Comparison of ENCODE assay signal across 8 cellular contexts in genomic region chr17:27294689-27295630, GRCh38. TPM values are rescaled to one million over a fixed set of nuclear protein-coding genes. Genes with fewer than 3 reads are reported as not detected.
DNase-seq lines count a peak whose midpoint lies in the region; ATAC-seq, FAIRE-seq and TF ChIP-seq lines count a peak whose summit lies in the region.

No MANE protein-coding gene starts in this region.

- no peaks in the 10 kb centered on the region; the same call in 1 of the 2 replicates for H3K23me2 ChIP-seq in H1 (ENCODE audit: low read depth, low read length)

- peaks cover 20 to 57% of the 10 kb centered on the region in 2 experiments for H3K79me2 ChIP-seq in H1 (ENCODE audit: control insufficient read depth in 1 of 2, insufficient read depth in 2 of 2, low read length in 2 of 2)

- H3K4me2 ChIP-seq in H1 (ENCODE audit: insufficient read depth in 1 of 2, low read depth in 2 of 2, low read length in 2 of 2): peak overlapping the region; percentile 68 to 90
- peak overlapping the region; percentile 52 for H3K4me2 ChIP-seq in mesenchymal stem cell (ENCODE audit: low read length, poor library complexity, severe bottlenecking)

- H4K91ac ChIP-seq in H1 (replicated peaks; ENCODE audit: insufficient read length, low read length): peak overlapping the region; percentile 14
- peak overlapping the region; percentile 65 for H4K91ac ChIP-seq in mesenchymal stem cell (ENCODE audit: low read length)

- 4% methylated on average over 21 of the region's 21 CpGs; no CpG with 5 or more reads in 1 of the 2 experiments for WGBS in H1 (ENCODE audit: extremely low coverage in 1 of 2, insufficient coverage in 1 of 2, insufficient read length in 1 of 2, insufficient replicate concordance in 2 of 2, low coverage in 1 of 2, low lambda C conversion rate in 2 of 2, missing lambda C conversion rate in 1 of 2), 2 experiments
- whole genome bisulfite sequencing in mesenchymal stem cell: 2% methylated on average over 21 of the region's 21 CpGs

- no peak overlapping the region for H3K23ac ChIP-seq in H1 (ENCODE audit: insufficient read length)
- peak overlapping the region in 1 of 2 experiments; percentile 91 for H3K23ac ChIP-seq in mesenchymal stem cell (ENCODE audit: low read length in 2 of 2)

- POLR2A ChIA-PET in activated CD4-positive, alpha-beta T cell treated with anti-CD3 and anti-CD28 coated beads for 36 hours (lab: Charles Lee): interaction anchor here (0.6 to 2.8 kb wide), 7 partner anchors 38 to 746 kb away, joined by 3 to 18 read pairs (median 5); no protein-coding TSS in a partner anchor
- POLR2A ChIA-PET in H1 (lab: Charles Lee; ENCODE audit: partially characterized antibody): interaction anchor here (0.7 to 5.6 kb wide), 32 partner anchors 7 to 352 kb away, joined by 3 to 63 read pairs (median 6); no protein-coding TSS in a partner anchor

- no peak overlapping the region for H2AFZ ChIP-seq in H1 (ENCODE audit: low read length)
- H2AFZ ChIP-seq in mesenchymal stem cell (ENCODE audit: low read depth, low read length): no peak overlapping the region

- no peak for FAIRE-seq in H1 (lab: Jason Lieb, UNC)

- CTCF ChIA-PET in activated CD4-positive, alpha-beta T cell treated with anti-CD3 and anti-CD28 coated beads for 36 hours (lab: Charles Lee): interaction anchor here (0.8 to 7.6 kb wide), 7 partner anchors 10 to 510 kb away, joined by 3 to 45 read pairs (median 3); no protein-coding TSS in a partner anchor
- CTCF ChIA-PET in H1 (lab: Charles Lee; ENCODE audit: partially characterized antibody): interaction anchor here (0.6 to 2.5 kb wide), 6 partner anchors 10 to 58 kb away, joined by 3 to 14 read pairs (median 5); no protein-coding TSS in a partner anchor

- peak overlapping the region; percentile 95 for H3K27ac ChIP-seq in H1 (ENCODE audit: low read depth, low read length)
- H3K27ac ChIP-seq in mesenchymal stem cell (ENCODE audit: low read length, poor library complexity, severe bottlenecking): peak overlapping the region; percentile 92
- H3K27ac ChIP-seq in stomach smooth muscle (ENCODE audit: low read length): peak overlapping the region; percentile 100

- H3K4me1 ChIP-seq in H1 (replicated peaks in 1 of 4; ENCODE audit: control insufficient read depth in 3 of 4, insufficient read depth in 4 of 4, low read length in 3 of 4) (peaks cover 0 to 8% (median 4%) of the 10 kb centered on the region in 4 experiments; a peak in 6 of 7 replicates), mesenchymal stem cell (ENCODE audit: control insufficient read depth, insufficient read depth, low read depth, low read length) (peaks cover 12% of the 10 kb centered on the region), stomach smooth muscle (ENCODE audit: control insufficient read depth, insufficient read depth, low read length) (peaks cover 22% of the 10 kb centered on the region)

- peaks cover 3% of the 10 kb centered on the region for H3K79me1 ChIP-seq in H1 (ENCODE audit: low read depth, low read length)
- no peaks in the 10 kb centered on the region for H3K79me1 ChIP-seq in mesenchymal stem cell (replicated peaks; ENCODE audit: low read length, poor library complexity, severe bottlenecking)

- H4K20me1 ChIP-seq in H1 (replicated peaks in 1 of 2; ENCODE audit: control insufficient read depth in 1 of 2, insufficient read depth in 2 of 2, low read length in 2 of 2): peaks cover 9 to 13% of the 10 kb centered on the region in 2 experiments

- peak overlapping the region; percentile 97 for H4K5ac ChIP-seq in H1 (ENCODE audit: insufficient read length, low read depth, low read length)

- no peak overlapping the region for H2BK120ac ChIP-seq in H1 (replicated peaks; ENCODE audit: low read depth, low read length)
- peak overlapping the region; percentile 3 for H2BK120ac ChIP-seq in mesenchymal stem cell (ENCODE audit: low read depth, low read length)

- H2BK5ac ChIP-seq in H1 (ENCODE audit: low read depth, low read length) (peak overlapping the region; percentile 87), mesenchymal stem cell (ENCODE audit: low read depth, low read length, poor library complexity, severe bottlenecking) (peak overlapping the region; percentile 15)

- H3K4me3 ChIP-seq in H1 (ENCODE audit: extremely low read depth in 1 of 4, insufficient read depth in 2 of 4, low read depth in 3 of 4, low read length in 4 of 4) (peak overlapping the region; percentile 96 to 100 (median 99)), mesenchymal stem cell (ENCODE audit: insufficient read depth in 1 of 2, low read depth in 1 of 2, low read length in 2 of 2) (peak overlapping the region; percentile 87 to 94), stomach smooth muscle (ENCODE audit: low read length in 2 of 2) (peak overlapping the region; percentile 90 to 98)

- H2BK12ac ChIP-seq in H1 (ENCODE audit: low read depth, low read length) (0 out of 2 replicates have a peak overlapping the region, but pooled peaks have one; percentile 55), mesenchymal stem cell (ENCODE audit: low read length in 2 of 2) (peak overlapping the region; percentile 52 to 75)

- no peak overlapping the region for H2BK20ac ChIP-seq in H1 (ENCODE audit: low read length)

- peaks cover 6 to 23% of the 10 kb centered on the region in 2 donors for H3K36me3 Mint-ChIP-seq in CD14-positive monocyte
- H3K36me3 Mint-ChIP-seq in activated CD4-positive, alpha-beta T cell treated with anti-CD3 and anti-CD28 coated beads for 36 hours (ENCODE audit: low read depth): peaks cover 22% of the 10 kb centered on the region

- H2AK5ac ChIP-seq in H1 (ENCODE audit: low read depth, low read length) (no peak overlapping the region), mesenchymal stem cell (ENCODE audit: low read length, severe bottlenecking) (no peak overlapping the region)

- H3K9ac ChIP-seq in H1 (replicated peaks in 1 of 4; ENCODE audit: extremely low read depth in 1 of 4, low read depth in 3 of 4, low read length in 3 of 4) (peak overlapping the region; percentile 72 to 98 (median 96)), mesenchymal stem cell (ENCODE audit: low read length) (peak overlapping the region; percentile 100), stomach smooth muscle (ENCODE audit: low read length in 2 of 2) (peak overlapping the region; percentile 95 to 100)

- H3K4me3 Mint-ChIP-seq in CD14-positive monocyte: peak overlapping the region; percentile 99 to 100
- peak overlapping the region; percentile 89 for H3K4me3 Mint-ChIP-seq in activated CD4-positive, alpha-beta T cell treated with anti-CD3 and anti-CD28 coated beads for 36 hours

- no peak; a peak in 1 of 3 replicates for TF ChIP-seq POLR2A in H1 (IDR thresholded peaks at IDR 0.05; ENCODE audit: control extremely low read depth in 1 of 2, low read depth in 2 of 2, low read length in 2 of 2)

- peak overlapping the region; percentile 98 to 100 (median 100) for H3K27ac Mint-ChIP-seq in CD14-positive monocyte
- H3K27ac Mint-ChIP-seq in activated CD4-positive, alpha-beta T cell treated with anti-CD3 and anti-CD28 coated beads for 36 hours: peak overlapping the region; percentile 99

- peaks cover 0 to 2% (median 0%) of the 10 kb centered on the region in 3 donors for H3K27me3 Mint-ChIP-seq in CD14-positive monocyte (ENCODE audit: low read depth in 3 of 3)
- H3K27me3 Mint-ChIP-seq in activated CD4-positive, alpha-beta T cell treated with anti-CD3 and anti-CD28 coated beads for 36 hours: no peaks in the 10 kb centered on the region

- no peaks in the 10 kb centered on the region; a peak in 1 of 8 replicates for H3K36me3 ChIP-seq in H1 (ENCODE audit: control insufficient read depth in 2 of 4, insufficient read depth in 4 of 4, low read length in 3 of 4)
- H3K36me3 ChIP-seq in mesenchymal stem cell (ENCODE audit: control insufficient read depth in 1 of 2, insufficient read depth in 2 of 2, low read depth in 1 of 2, low read length in 2 of 2): peaks cover 0 to 2% of the 10 kb centered on the region in 2 experiments
- H3K36me3 ChIP-seq in stomach smooth muscle (ENCODE audit: control insufficient read depth in 2 of 2, insufficient read depth in 2 of 2, low read length in 2 of 2): no peaks in the 10 kb centered on the region

- H3K56ac ChIP-seq in H1 (replicated peaks; ENCODE audit: insufficient read length, low read depth, low read length): peak overlapping the region; percentile 89

- DNase-seq in CD14-positive monocyte (ENCODE audit: low spot score) (no peak), NCI-H446 (lab: John Stamatoyannopoulos, UW) (peak; percentile 39 to 76), H1 (ENCODE audit: low read depth in 1 of 2, low spot score in 2 of 2) (no peak), mesenchymal stem cell (peak; percentile 91)
- peak; percentile 61 for DNase-seq in activated CD4-positive, alpha-beta T cell treated with anti-CD3 and anti-CD28 coated beads for 36 hours

- H3K14ac ChIP-seq in H1 (ENCODE audit: insufficient read length): no peak overlapping the region
- peak overlapping the region in 1 of 2 experiments; percentile 99 for H3K14ac ChIP-seq in mesenchymal stem cell (ENCODE audit: low read length in 2 of 2)

- intact Hi-C loops in CD14-positive monocyte (cut with micrococcal nuclease): loop anchor here (2.0 to 5.0 kb wide), 4 partner anchors 14 to 53 kb away; no protein-coding TSS in a partner anchor
- intact Hi-C loops in activated CD4-positive, alpha-beta T cell treated with anti-CD3 and anti-CD28 coated beads for 36 hours (cut with DNase I, micrococcal nuclease): loop anchor here (1.0 to 10.0 kb wide), 12 partner anchors 37 to 1652 kb away; partner anchors contain the start of genes KSR1 (in 1 of the 2) and LYRM9 (in 1 of the 2)

- peaks cover 46% of the 10 kb centered on the region for H3K4me1 Mint-ChIP-seq in CD14-positive monocyte
- H3K4me1 Mint-ChIP-seq in activated CD4-positive, alpha-beta T cell treated with anti-CD3 and anti-CD28 coated beads for 36 hours: peaks cover 40% of the 10 kb centered on the region

- peak overlapping the region; percentile 81 for H3K18ac ChIP-seq in H1 (ENCODE audit: extremely low read depth, low read length)
- peak overlapping the region; percentile 60 to 99 for H3K18ac ChIP-seq in mesenchymal stem cell (ENCODE audit: low read depth in 1 of 2, low read length in 2 of 2)

- TF ChIP-seq CTCF in CD14-positive monocyte (IDR thresholded peaks at IDR 0.05) (no peak), H1 (IDR thresholded peaks at IDR 0.05; ENCODE audit: control extremely low read depth in 1 of 3, insufficient read depth in 1 of 3, low read depth in 1 of 3, low read length in 3 of 3) (no peak)

- H4K8ac ChIP-seq in H1 (ENCODE audit: extremely low read depth, insufficient read depth, low read length) (peak overlapping the region; percentile 99), mesenchymal stem cell (ENCODE audit: low read length) (peak overlapping the region; percentile 57)

- H3K9me3 Mint-ChIP-seq in CD14-positive monocyte: peaks cover 0 to 3% (median 0%) of the 10 kb centered on the region in 7 donors
- H3K9me3 Mint-ChIP-seq in activated CD4-positive, alpha-beta T cell treated with anti-CD3 and anti-CD28 coated beads for 36 hours (ENCODE audit: low read depth): no peaks in the 10 kb centered on the region

- ATAC-seq in GM18909 (IDR thresholded peaks at IDR 0.05; ENCODE audit: poor library complexity, unreplicated experiment) (peak; percentile 46), HG03175 (IDR thresholded peaks at IDR 0.05; ENCODE audit: unreplicated experiment) (peak; percentile 45)
- peak; percentile 42 for ATAC-seq in activated CD4-positive, alpha-beta T cell treated with anti-CD3 and anti-CD28 coated beads for 36 hours

- H3K9me3 ChIP-seq in H1 (ENCODE audit: insufficient read depth in 2 of 2, low read depth in 1 of 2, low read length in 1 of 2) (no peaks in the 10 kb centered on the region), mesenchymal stem cell (ENCODE audit: control insufficient read depth, low read length) (no peaks in the 10 kb centered on the region), stomach smooth muscle (ENCODE audit: control insufficient read depth in 2 of 2, low read length in 2 of 2) (no peaks in the 10 kb centered on the region)

- H3K27me3 ChIP-seq in H1 (replicated peaks in 1 of 4; ENCODE audit: control insufficient read depth in 3 of 4, extremely low read depth in 1 of 4, insufficient read depth in 3 of 4, low read length in 3 of 4) (no peaks in the 10 kb centered on the region), mesenchymal stem cell (ENCODE audit: control insufficient read depth in 1 of 2, insufficient read depth in 1 of 2, low read length in 2 of 2) (no peaks in the 10 kb centered on the region), stomach smooth muscle (ENCODE audit: control insufficient read depth in 1 of 2, insufficient read depth in 2 of 2, low read length in 2 of 2) (no peaks in the 10 kb centered on the region)

- H2BK15ac ChIP-seq in H1 (ENCODE audit: low read length) (no peak overlapping the region), mesenchymal stem cell (ENCODE audit: low read depth, poor library complexity, severe bottlenecking) (peak overlapping the region; percentile 29)

- TF ChIP-seq RAD21 in H1 (IDR thresholded peaks at IDR 0.05 in 1 of 2, conservative IDR thresholded peaks at IDR 0.05 in 1 of 2; ENCODE audit: low read depth in 2 of 2, low read length in 2 of 2): no peak

- no peak overlapping the region for H3K4ac ChIP-seq in H1 (replicated peaks; ENCODE audit: insufficient read length, low read depth, low read length)
- H3K4ac ChIP-seq in mesenchymal stem cell (ENCODE audit: low read depth in 1 of 2, low read length in 2 of 2): peak overlapping the region; percentile 79 to 92

- no peak for TF ChIP-seq EP300 in H1 (IDR thresholded peaks at IDR 0.05; ENCODE audit: borderline replicate concordance in 1 of 2, low read depth in 2 of 2, low read length in 2 of 2)

RNA-seq across cellular contexts. Expression of gene WSB1, which starts 1.0 kb away (rescaled TPM):
- polyA plus RNA-seq in CD14-positive monocyte (100 to 1,000 TPM; 220 to 368 TPM), H1 (2011; rRNA removed) (140 and 261 TPM in 2 replicates)
- total RNA-seq in activated CD4-positive, alpha-beta T cell treated with anti-CD3 and anti-CD28 coated beads for 36 hours: 100 to 1,000 TPM; 145 to 190 TPM
- 101 and 113 TPM in 2 replicates for total RNA-seq in H1 (2021; fragmentation: NEBNext Ultra II Directional; extraction: Animal tissue kit (Norgen Biotek cat#: 25700))
- polyA plus RNA-seq in H1 (2011; cell fraction: cytosol; rRNA removed): 182 TPM
- 463 TPM for polyA plus RNA-seq in H1 (2011; cell fraction: nucleus; rRNA removed)
- polyA plus RNA-seq in H1 (2012, experiment 1 of 2): 96.0 to 127 TPM (median 113 TPM) in 4 replicates
- polyA plus RNA-seq in H1 (2012, experiment 2 of 2): 29.4 TPM
- 74.6 TPM for polyA plus RNA-seq in H1 (2013, experiment 1 of 2)
- 66.1 TPM for polyA plus RNA-seq in H1 (2013, experiment 2 of 2)
- polyA minus RNA-seq in H1 (2011; rRNA and poly(A)+ RNA removed): 59.7 and 102 TPM in 2 replicates
- polyA minus RNA-seq in H1 (2011; cell fraction: cytosol; rRNA and poly(A)+ RNA removed): 76.1 TPM
- 120 TPM for polyA minus RNA-seq in H1 (2011; cell fraction: nucleus; rRNA and poly(A)+ RNA removed)
- 72.2 TPM for polyA plus RNA-seq in mesenchymal stem cell (2013, experiment 1 of 2)
- polyA plus RNA-seq in mesenchymal stem cell (2013, experiment 2 of 2): 74.8 TPM

Comparison
In these comparisons a context has a peak if more than half of its experiments do, and no peak if none do; other contexts are left out.
1. DNase-seq: peak in NCI-H446 (2 of 2), activated CD4-positive, alpha-beta T cell treated with anti-CD3 and anti-CD28 coated beads for 36 hours (single experiment) and mesenchymal stem cell (single experiment); none in CD14-positive monocyte (single experiment) and H1 (0 of 2).
2. Peak in every context shown above with its lines, with median percentiles within 50 percentile points of each other: ATAC-seq, H3K27ac ChIP-seq, H3K4me3 ChIP-seq and H3K9ac ChIP-seq.